Comparison of ENCODE assay signal across 1 cellular context in the genomic region with DNA sequence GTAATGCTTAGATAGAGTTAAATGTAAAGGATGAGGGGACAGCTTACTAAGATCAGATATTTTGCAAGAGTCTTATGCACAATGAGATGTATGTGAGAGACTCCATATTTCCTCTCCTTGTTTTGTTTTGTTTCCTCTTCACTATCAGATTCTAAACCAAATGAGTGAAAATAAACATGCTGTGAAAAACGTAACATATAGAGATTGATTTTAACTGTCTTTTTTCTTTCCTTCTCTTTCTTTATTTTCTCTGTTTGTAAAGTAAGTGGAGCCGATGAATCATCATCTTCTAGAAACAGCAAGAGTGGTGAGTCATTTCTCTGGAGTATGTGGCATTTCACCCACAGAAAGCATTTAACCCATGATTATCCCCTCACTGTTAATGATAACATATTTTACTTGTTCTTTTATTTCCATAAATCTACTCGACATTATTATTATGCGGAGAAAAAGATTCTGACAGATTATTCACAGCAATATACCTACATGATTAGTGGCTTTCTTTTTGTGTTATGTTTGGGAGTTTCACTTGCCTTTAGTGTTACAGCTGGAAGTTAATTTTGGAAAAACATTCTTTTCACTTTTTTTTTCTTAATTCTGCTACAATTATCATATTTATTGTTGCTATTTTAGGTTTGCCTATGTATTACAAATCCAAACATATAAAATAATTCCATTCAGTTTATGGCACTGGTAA.
TF ChIP-seq lines count a peak whose summit lies in the region.

No MANE protein-coding gene starts in this region.

TF ChIP-seq in SK-N-SH, 30 proteins besides CTCF, POLR2A, EP300 and RAD21 (continued from another document):
- TF ChIP-seq MEF2A (IDR thresholded peaks at IDR 0.05; ENCODE audit: borderline replicate concordance, low read depth) (peak; percentile 52; the same call in 1 of the 2 replicates), FOXJ3 (CRISPR knock-in tag; IDR thresholded peaks at IDR 0.05) (no peak), RCOR1 (IDR thresholded peaks at IDR 0.05; ENCODE audit: low read length) (no peak), GABPA (IDR thresholded peaks at IDR 0.05; ENCODE audit: low read depth) (no peak), MXI1 (IDR thresholded peaks at IDR 0.05; ENCODE audit: low read depth, low read length) (no peak), TCF12 (IDR thresholded peaks at IDR 0.05) (peak; percentile 85), RXRA (IDR thresholded peaks at IDR 0.05; ENCODE audit: borderline replicate concordance, low read depth) (peak; percentile 74), POLR2AphosphoS5 (IDR thresholded peaks at IDR 0.05; ENCODE audit: low read depth, low read length) (peak; percentile 81; the same call in 1 of the 2 replicates)
- TF ChIP-seq, protein P1, sequence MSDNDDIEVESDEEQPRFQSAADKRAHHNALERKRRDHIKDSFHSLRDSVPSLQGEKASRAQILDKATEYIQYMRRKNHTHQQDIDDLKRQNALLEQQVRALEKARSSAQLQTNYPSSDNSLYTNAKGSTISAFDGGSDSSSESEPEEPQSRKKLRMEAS (IDR thresholded peaks at IDR 0.05; ENCODE audit: low read depth), result peak; percentile 73
TF ChIP-seq in SK-N-SH: peak in this region for 11.
